ENCODE assay signal across 19 cellular contexts in the genomic region with DNA sequence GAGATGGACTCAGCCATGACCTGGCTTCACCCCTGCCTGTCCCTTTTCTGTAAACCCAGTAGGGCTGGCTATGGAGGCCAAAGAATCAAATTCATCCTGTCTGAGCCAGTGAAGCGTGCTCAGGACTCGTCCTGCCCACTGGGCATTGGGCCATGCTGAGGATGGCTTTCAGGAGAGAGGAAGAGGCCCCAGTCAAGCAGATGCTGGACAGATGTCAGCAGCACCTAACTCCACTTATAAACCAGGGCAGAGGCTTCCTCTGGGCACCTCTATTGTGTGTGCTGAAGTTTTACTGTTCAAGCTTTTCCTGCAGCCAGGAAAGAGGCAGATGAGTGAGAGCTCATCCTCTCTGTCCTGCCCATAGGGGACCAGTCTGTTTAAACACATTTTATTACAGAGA.
"Had no signal": no experiment of that assay in that cellular context is flagged by ENCODE, and none has a peak within 500 bp of the region (broad histone marks: within the 10 kb centered on the region; RNA-seq: fewer than 3 reads in every experiment).

No MANE protein-coding gene starts in this region.

- DNase-seq: colonic mucosa; effector CD4-positive, alpha-beta T cell; endodermal cell; erythroblast; foreskin melanocyte; head of caudate nucleus; hippocampal formation; kidney glomerular epithelial cell; mammary epithelial cell; naive thymus-derived CD4-positive, alpha-beta T cell; nephron progenitor cell; psoas muscle; sigmoid colon; stimulated activated CD4-positive, alpha-beta T cell treated with anti-CD3 and anti-CD28 coated beads, Interleukin-2, amount 100 ng/mL, for 24 hours; stimulated activated naive CD4-positive, alpha-beta T cell treated with Interleukin-2 at 50 U/mL for 16 hours; upper lobe of left lung; uterus had no signal

- H3K4me3 ChIP-seq: colonic mucosa, psoas muscle, sigmoid colon, skin epidermis, upper lobe of left lung, uterus had no signal

- H3K36me3 ChIP-seq: colonic mucosa, sigmoid colon, upper lobe of left lung, uterus had no signal

- H3K27ac ChIP-seq: colonic mucosa, psoas muscle, sigmoid colon, skin epidermis, upper lobe of left lung, uterus had no signal

- H3K4me1 ChIP-seq: colonic mucosa, psoas muscle, sigmoid colon, upper lobe of left lung, uterus had no signal

- H3K27me3 ChIP-seq: colonic mucosa, sigmoid colon, upper lobe of left lung, uterus had no signal

- H3K9me3 ChIP-seq: colonic mucosa, psoas muscle, sigmoid colon, upper lobe of left lung, uterus had no signal

- ATAC-seq: left lobe of liver; naive thymus-derived CD4-positive, alpha-beta T cell; psoas muscle had no signal
